Comparison of ENCODE assay signal across 1 cellular context in the genomic region with DNA sequence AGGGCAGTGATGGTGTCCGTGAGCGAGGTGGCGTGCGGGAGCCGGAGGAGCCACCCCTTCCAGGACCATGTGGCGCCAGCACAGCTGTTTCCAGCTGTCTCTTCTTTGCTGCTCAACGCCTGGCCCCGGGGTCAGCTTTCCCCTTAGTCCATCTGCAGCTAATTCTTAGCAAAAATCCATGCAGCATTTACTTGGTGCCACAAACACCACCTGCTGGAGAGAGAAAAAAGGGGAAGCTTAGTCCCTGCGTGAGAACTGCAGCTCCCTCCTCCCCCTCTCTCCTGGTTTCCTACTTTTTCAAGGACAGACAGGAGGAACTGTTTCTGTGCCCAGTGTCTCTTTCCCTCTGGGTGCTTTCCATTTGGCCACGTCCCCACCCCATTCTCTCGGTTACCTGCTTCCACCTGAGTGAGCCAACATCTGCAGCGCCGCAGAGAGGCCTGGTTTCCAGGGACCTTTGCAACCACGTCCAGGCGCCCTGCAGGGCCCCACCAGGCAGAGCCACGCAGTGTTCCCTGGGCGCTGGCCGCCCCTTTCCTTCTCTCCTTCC.
TF ChIP-seq lines count a peak whose summit lies in the region.

No MANE protein-coding gene starts in this region.

TF ChIP-seq in K562, 482 proteins besides CTCF, POLR2A, EP300 and RAD21 (continued from another document and continues in another):
- TF ChIP-seq, protein P1, sequence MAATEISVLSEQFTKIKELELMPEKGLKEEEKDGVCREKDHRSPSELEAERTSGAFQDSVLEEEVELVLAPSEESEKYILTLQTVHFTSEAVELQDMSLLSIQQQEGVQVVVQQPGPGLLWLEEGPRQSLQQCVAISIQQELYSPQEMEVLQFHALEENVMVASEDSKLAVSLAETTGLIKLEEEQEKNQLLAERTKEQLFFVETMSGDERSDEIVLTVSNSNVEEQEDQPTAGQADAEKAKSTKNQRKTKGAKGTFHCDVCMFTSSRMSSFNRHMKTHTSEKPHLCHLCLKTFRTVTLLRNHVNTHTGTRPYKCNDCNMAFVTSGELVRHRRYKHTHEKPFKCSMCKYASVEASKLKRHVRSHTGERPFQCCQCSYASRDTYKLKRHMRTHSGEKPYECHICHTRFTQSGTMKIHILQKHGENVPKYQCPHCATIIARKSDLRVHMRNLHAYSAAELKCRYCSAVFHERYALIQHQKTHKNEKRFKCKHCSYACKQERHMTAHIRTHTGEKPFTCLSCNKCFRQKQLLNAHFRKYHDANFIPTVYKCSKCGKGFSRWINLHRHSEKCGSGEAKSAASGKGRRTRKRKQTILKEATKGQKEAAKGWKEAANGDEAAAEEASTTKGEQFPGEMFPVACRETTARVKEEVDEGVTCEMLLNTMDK (IDR thresholded peaks at IDR 0.05; ENCODE audit: borderline replicate concordance, insufficient read depth, low read depth, low read length, poor library complexity, severe bottlenecking): no peak
- no peak for TF ChIP-seq NONO (IDR thresholded peaks at IDR 0.05; ENCODE audit: low read depth in 2 of 2, low read length in 1 of 2)
- TF ChIP-seq ZNF133 (CRISPR knock-in tag; IDR thresholded peaks at IDR 0.05): no peak
- no peak for TF ChIP-seq GATAD2B (IDR thresholded peaks at IDR 0.05; ENCODE audit: borderline replicate concordance)
- TF ChIP-seq SOX6 (IDR thresholded peaks at IDR 0.05): no peak
- TF ChIP-seq MYC (IDR thresholded peaks at IDR 0.05; ENCODE audit: low read depth, low read length): no peak
- no peak for TF ChIP-seq MYC (CRISPR knock-in tag; IDR thresholded peaks at IDR 0.05; ENCODE audit: borderline replicate concordance, low read depth)
- TF ChIP-seq GTF2A2 (tag; IDR thresholded peaks at IDR 0.05): no peak
- TF ChIP-seq SMARCA5 (IDR thresholded peaks at IDR 0.05): no peak
- TF ChIP-seq RCOR1 (IDR thresholded peaks at IDR 0.05; ENCODE audit: borderline replicate concordance in 1 of 2, low read depth in 2 of 2, low read length in 2 of 2): peak in 1 of 2 experiments; percentile 82; a peak in 2 of 4 replicates
- TF ChIP-seq, protein P2, sequence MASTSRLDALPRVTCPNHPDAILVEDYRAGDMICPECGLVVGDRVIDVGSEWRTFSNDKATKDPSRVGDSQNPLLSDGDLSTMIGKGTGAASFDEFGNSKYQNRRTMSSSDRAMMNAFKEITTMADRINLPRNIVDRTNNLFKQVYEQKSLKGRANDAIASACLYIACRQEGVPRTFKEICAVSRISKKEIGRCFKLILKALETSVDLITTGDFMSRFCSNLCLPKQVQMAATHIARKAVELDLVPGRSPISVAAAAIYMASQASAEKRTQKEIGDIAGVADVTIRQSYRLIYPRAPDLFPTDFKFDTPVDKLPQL (IDR thresholded peaks at IDR 0.05; ENCODE audit: extremely low read depth, insufficient read length): no peak
- no peak for TF ChIP-seq MTF1 (CRISPR knock-in tag; IDR thresholded peaks at IDR 0.05; ENCODE audit: borderline replicate concordance)
- no peak for TF ChIP-seq FOXJ3 (CRISPR knock-in tag; IDR thresholded peaks at IDR 0.05)
- no peak for TF ChIP-seq ZNF408 (CRISPR knock-in tag; IDR thresholded peaks at IDR 0.05; ENCODE audit: low read depth)
- TF ChIP-seq, protein P3, sequence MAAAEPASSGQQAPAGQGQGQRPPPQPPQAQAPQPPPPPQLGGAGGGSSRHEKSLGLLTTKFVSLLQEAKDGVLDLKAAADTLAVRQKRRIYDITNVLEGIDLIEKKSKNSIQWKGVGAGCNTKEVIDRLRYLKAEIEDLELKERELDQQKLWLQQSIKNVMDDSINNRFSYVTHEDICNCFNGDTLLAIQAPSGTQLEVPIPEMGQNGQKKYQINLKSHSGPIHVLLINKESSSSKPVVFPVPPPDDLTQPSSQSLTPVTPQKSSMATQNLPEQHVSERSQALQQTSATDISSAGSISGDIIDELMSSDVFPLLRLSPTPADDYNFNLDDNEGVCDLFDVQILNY (CRISPR knock-in tag; IDR thresholded peaks at IDR 0.05): no peak
- no peak for TF ChIP-seq ZNF75A (CRISPR knock-in tag; IDR thresholded peaks at IDR 0.05)
- TF ChIP-seq SAP30 (IDR thresholded peaks at IDR 0.05; ENCODE audit: borderline replicate concordance, insufficient read depth, low read depth, low read length, poor library complexity, severe bottlenecking): no peak
- TF ChIP-seq, protein P4, sequence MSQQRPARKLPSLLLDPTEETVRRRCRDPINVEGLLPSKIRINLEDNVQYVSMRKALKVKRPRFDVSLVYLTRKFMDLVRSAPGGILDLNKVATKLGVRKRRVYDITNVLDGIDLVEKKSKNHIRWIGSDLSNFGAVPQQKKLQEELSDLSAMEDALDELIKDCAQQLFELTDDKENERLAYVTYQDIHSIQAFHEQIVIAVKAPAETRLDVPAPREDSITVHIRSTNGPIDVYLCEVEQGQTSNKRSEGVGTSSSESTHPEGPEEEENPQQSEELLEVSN (IDR thresholded peaks at IDR 0.05; ENCODE audit: borderline replicate concordance in 1 of 2, extremely low read depth in 1 of 2, insufficient read depth in 1 of 2, insufficient read length in 1 of 2, low read depth in 1 of 2, low read length in 1 of 2, poor library complexity in 1 of 2, severe bottlenecking in 1 of 2): no peak
- no peak for TF ChIP-seq CCAR2 (IDR thresholded peaks at IDR 0.05; ENCODE audit: low read depth, low read length)
- TF ChIP-seq ZNF134 (CRISPR knock-in tag; conservative IDR thresholded peaks at IDR 0.05): no peak
- no peak for TF ChIP-seq ILK (tag; IDR thresholded peaks at IDR 0.05; ENCODE audit: borderline replicate concordance, low read depth)
- TF ChIP-seq ARID2 (IDR thresholded peaks at IDR 0.05): no peak
- TF ChIP-seq CC2D1A (IDR thresholded peaks at IDR 0.05): no peak
- no peak for TF ChIP-seq XRCC4 (IDR thresholded peaks at IDR 0.05; ENCODE audit: extremely low read depth, insufficient read depth, insufficient read length)
- no peak for TF ChIP-seq SREBF1 (IDR thresholded peaks at IDR 0.05; ENCODE audit: borderline replicate concordance, low read depth, low read length)
- TF ChIP-seq, protein P5, sequence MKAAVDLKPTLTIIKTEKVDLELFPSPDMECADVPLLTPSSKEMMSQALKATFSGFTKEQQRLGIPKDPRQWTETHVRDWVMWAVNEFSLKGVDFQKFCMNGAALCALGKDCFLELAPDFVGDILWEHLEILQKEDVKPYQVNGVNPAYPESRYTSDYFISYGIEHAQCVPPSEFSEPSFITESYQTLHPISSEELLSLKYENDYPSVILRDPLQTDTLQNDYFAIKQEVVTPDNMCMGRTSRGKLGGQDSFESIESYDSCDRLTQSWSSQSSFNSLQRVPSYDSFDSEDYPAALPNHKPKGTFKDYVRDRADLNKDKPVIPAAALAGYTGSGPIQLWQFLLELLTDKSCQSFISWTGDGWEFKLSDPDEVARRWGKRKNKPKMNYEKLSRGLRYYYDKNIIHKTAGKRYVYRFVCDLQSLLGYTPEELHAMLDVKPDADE (conservative IDR thresholded peaks at IDR 0.05; ENCODE audit: control insufficient read depth, low read depth, low read length): no peak
- TF ChIP-seq NCOA6 (IDR thresholded peaks at IDR 0.05): no peak
- TF ChIP-seq, protein P6, sequence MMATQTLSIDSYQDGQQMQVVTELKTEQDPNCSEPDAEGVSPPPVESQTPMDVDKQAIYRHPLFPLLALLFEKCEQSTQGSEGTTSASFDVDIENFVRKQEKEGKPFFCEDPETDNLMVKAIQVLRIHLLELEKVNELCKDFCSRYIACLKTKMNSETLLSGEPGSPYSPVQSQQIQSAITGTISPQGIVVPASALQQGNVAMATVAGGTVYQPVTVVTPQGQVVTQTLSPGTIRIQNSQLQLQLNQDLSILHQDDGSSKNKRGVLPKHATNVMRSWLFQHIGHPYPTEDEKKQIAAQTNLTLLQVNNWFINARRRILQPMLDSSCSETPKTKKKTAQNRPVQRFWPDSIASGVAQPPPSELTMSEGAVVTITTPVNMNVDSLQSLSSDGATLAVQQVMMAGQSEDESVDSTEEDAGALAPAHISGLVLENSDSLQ (IDR thresholded peaks at IDR 0.05): no peak
- TF ChIP-seq SMARCC2 (IDR thresholded peaks at IDR 0.05; ENCODE audit: low read depth): no peak
- TF ChIP-seq CHD1 (IDR thresholded peaks at IDR 0.05; ENCODE audit: low read length): no peak
- TF ChIP-seq ZNF436 (CRISPR knock-in tag; IDR thresholded peaks at IDR 0.05): no peak
- TF ChIP-seq, protein P7, sequence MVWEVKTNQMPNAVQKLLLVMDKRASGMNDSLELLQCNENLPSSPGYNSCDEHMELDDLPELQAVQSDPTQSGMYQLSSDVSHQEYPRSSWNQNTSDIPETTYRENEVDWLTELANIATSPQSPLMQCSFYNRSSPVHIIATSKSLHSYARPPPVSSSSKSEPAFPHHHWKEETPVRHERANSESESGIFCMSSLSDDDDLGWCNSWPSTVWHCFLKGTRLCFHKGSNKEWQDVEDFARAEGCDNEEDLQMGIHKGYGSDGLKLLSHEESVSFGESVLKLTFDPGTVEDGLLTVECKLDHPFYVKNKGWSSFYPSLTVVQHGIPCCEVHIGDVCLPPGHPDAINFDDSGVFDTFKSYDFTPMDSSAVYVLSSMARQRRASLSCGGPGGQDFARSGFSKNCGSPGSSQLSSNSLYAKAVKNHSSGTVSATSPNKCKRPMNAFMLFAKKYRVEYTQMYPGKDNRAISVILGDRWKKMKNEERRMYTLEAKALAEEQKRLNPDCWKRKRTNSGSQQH (CRISPR knock-in tag; IDR thresholded peaks at IDR 0.05): no peak
- no peak for TF ChIP-seq HDGF (IDR thresholded peaks at IDR 0.05)
- no peak for TF ChIP-seq ZNF431 (CRISPR knock-in tag; IDR thresholded peaks at IDR 0.05)
- no peak for TF ChIP-seq ZNF24 (IDR thresholded peaks at IDR 0.05)
- no peak for TF ChIP-seq RFX1 (IDR thresholded peaks at IDR 0.05)
- no peak for TF ChIP-seq DDX20 (tag; IDR thresholded peaks at IDR 0.05; ENCODE audit: low read depth)
- no peak for TF ChIP-seq SRSF1 (IDR thresholded peaks at IDR 0.05; ENCODE audit: low read depth, low read length)
- TF ChIP-seq SMC3 (conservative IDR thresholded peaks at IDR 0.05; ENCODE audit: insufficient read depth, low read depth, low read length): peak; percentile 58
- TF ChIP-seq, protein P8, sequence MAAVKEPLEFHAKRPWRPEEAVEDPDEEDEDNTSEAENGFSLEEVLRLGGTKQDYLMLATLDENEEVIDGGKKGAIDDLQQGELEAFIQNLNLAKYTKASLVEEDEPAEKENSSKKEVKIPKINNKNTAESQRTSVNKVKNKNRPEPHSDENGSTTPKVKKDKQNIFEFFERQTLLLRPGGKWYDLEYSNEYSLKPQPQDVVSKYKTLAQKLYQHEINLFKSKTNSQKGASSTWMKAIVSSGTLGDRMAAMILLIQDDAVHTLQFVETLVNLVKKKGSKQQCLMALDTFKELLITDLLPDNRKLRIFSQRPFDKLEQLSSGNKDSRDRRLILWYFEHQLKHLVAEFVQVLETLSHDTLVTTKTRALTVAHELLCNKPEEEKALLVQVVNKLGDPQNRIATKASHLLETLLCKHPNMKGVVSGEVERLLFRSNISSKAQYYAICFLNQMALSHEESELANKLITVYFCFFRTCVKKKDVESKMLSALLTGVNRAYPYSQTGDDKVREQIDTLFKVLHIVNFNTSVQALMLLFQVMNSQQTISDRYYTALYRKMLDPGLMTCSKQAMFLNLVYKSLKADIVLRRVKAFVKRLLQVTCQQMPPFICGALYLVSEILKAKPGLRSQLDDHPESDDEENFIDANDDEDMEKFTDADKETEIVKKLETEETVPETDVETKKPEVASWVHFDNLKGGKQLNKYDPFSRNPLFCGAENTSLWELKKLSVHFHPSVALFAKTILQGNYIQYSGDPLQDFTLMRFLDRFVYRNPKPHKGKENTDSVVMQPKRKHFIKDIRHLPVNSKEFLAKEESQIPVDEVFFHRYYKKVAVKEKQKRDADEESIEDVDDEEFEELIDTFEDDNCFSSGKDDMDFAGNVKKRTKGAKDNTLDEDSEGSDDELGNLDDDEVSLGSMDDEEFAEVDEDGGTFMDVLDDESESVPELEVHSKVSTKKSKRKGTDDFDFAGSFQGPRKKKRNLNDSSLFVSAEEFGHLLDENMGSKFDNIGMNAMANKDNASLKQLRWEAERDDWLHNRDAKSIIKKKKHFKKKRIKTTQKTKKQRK (IDR thresholded peaks at IDR 0.05; ENCODE audit: borderline replicate concordance, low read depth, low read length): no peak
- no peak for TF ChIP-seq NEUROD1 (IDR thresholded peaks at IDR 0.05; ENCODE audit: borderline replicate concordance, low read depth, low read length, partially characterized antibody)
- TF ChIP-seq, protein P9, sequence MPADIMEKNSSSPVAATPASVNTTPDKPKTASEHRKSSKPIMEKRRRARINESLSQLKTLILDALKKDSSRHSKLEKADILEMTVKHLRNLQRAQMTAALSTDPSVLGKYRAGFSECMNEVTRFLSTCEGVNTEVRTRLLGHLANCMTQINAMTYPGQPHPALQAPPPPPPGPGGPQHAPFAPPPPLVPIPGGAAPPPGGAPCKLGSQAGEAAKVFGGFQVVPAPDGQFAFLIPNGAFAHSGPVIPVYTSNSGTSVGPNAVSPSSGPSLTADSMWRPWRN (IDR thresholded peaks at IDR 0.05; ENCODE audit: low read depth): no peak
- no peak for TF ChIP-seq ZNF445 (CRISPR knock-in tag; IDR thresholded peaks at IDR 0.05; ENCODE audit: low read depth)
- peak in 1 of 2 experiments; percentile 45; a peak in 1 of 4 replicates for TF ChIP-seq SIN3A (IDR thresholded peaks at IDR 0.05; ENCODE audit: borderline replicate concordance in 2 of 2, control insufficient read depth in 1 of 2, low read depth in 2 of 2, low read length in 2 of 2)
- no peak for TF ChIP-seq ARHGAP35 (IDR thresholded peaks at IDR 0.05; ENCODE audit: partially characterized antibody)
- TF ChIP-seq ZNF124 (CRISPR knock-in tag; IDR thresholded peaks at IDR 0.05): no peak
- TF ChIP-seq HDAC2 (IDR thresholded peaks at IDR 0.05): no peak
- TF ChIP-seq, protein P10, sequence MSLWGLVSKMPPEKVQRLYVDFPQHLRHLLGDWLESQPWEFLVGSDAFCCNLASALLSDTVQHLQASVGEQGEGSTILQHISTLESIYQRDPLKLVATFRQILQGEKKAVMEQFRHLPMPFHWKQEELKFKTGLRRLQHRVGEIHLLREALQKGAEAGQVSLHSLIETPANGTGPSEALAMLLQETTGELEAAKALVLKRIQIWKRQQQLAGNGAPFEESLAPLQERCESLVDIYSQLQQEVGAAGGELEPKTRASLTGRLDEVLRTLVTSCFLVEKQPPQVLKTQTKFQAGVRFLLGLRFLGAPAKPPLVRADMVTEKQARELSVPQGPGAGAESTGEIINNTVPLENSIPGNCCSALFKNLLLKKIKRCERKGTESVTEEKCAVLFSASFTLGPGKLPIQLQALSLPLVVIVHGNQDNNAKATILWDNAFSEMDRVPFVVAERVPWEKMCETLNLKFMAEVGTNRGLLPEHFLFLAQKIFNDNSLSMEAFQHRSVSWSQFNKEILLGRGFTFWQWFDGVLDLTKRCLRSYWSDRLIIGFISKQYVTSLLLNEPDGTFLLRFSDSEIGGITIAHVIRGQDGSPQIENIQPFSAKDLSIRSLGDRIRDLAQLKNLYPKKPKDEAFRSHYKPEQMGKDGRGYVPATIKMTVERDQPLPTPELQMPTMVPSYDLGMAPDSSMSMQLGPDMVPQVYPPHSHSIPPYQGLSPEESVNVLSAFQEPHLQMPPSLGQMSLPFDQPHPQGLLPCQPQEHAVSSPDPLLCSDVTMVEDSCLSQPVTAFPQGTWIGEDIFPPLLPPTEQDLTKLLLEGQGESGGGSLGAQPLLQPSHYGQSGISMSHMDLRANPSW (CRISPR knock-in tag; IDR thresholded peaks at IDR 0.05): no peak
- TF ChIP-seq, protein P11, sequence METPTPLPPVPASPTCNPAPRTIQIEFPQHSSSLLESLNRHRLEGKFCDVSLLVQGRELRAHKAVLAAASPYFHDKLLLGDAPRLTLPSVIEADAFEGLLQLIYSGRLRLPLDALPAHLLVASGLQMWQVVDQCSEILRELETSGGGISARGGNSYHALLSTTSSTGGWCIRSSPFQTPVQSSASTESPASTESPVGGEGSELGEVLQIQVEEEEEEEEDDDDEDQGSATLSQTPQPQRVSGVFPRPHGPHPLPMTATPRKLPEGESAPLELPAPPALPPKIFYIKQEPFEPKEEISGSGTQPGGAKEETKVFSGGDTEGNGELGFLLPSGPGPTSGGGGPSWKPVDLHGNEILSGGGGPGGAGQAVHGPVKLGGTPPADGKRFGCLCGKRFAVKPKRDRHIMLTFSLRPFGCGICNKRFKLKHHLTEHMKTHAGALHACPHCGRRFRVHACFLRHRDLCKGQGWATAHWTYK (CRISPR knock-in tag; IDR thresholded peaks at IDR 0.05): 0 out of 2 replicates have a peak, but pooled peaks have one; percentile 37
